In genomic region chr21:42724226-42724920, GRCh38 we compare ENCODE assay signal across 12 cellular contexts.
DNase-seq lines count a peak whose midpoint lies in the region; ATAC-seq, FAIRE-seq and TF ChIP-seq lines count a peak whose summit lies in the region.
"Had no signal": no experiment of that assay in that cellular context is flagged by ENCODE, and none has a peak within 500 bp of the region (broad histone marks: within the 10 kb centered on the region; RNA-seq: fewer than 3 reads in every experiment).

No MANE protein-coding gene starts in this region.

- peak overlapping the region; percentile 40 for H3K4me2 ChIP-seq in IMR-90 (ENCODE audit: low read depth, low read length)
- H3K4me2 ChIP-seq in H1 (ENCODE audit: insufficient read depth in 1 of 2, low read depth in 2 of 2, low read length in 2 of 2) = no peak overlapping the region
- H3K4me2 ChIP-seq in Karpas-422 (ENCODE audit: low read depth, low read length, poor library complexity, severe bottlenecking) = no peak overlapping the region

- peak overlapping the region; percentile 27; the same call in 1 of the 2 replicates for H3K23ac ChIP-seq in IMR-90 (ENCODE audit: low read depth, low read length)
- H3K23ac ChIP-seq in H1 (ENCODE audit: insufficient read length) = no peak overlapping the region

- no peak for TF ChIP-seq CTCF in AG04449 (IDR thresholded peaks at IDR 0.05; ENCODE audit: insufficient read depth, low read length, missing control alignments)
- TF ChIP-seq CTCF in IMR-90 (conservative IDR thresholded peaks at IDR 0.05; ENCODE audit: low read depth, low read length) = no peak
- no peak for TF ChIP-seq CTCF in H1 (IDR thresholded peaks at IDR 0.05; ENCODE audit: control extremely low read depth in 1 of 3, insufficient read depth in 1 of 3, low read depth in 1 of 3, low read length in 3 of 3)

- DNase-seq in AG04449 (ENCODE audit: low read depth, low spot score) = peak; percentile 42
- DNase-seq in IMR-90 = peak; percentile 92
- DNase-seq in H1 (ENCODE audit: low read depth in 1 of 2, low spot score in 2 of 2) = no peak
- DNase-seq in myocyte (ENCODE audit: low read depth) = peak; percentile 89
- DNase-seq in Karpas-422 = no peak
- DNase-seq in activated naive CD4-positive, alpha-beta T cell treated with anti-CD3 and anti-CD28 coated beads, Interleukin-2, amount 10 ng/mL, durations not matched to agents 7 days and 5 days = no peak
- no peak for DNase-seq in NOMO-1 treated with DMSO at 0.1 percent for 48 hours (lab: John Stamatoyannopoulos, UW; ENCODE audit: unreplicated experiment)
- no peak for DNase-seq in T-helper 9 cell
- DNase-seq: COR-L47; esophagus squamous epithelium; stimulated activated CD4-positive, alpha-beta T cell treated with anti-CD3 and anti-CD28 coated beads, Interleukin-2, amount 100 ng/mL, for 24 hours had no signal

- H2BK5ac ChIP-seq in IMR-90 (ENCODE audit: low read depth, low read length, poor library complexity, severe bottlenecking) = peak overlapping the region; percentile 44
- H2BK5ac ChIP-seq in H1 (ENCODE audit: low read depth, low read length) = no peak overlapping the region

- FAIRE-seq in H1 (lab: Jason Lieb, UNC) = no peak

- ATAC-seq in IMR-90 (ENCODE audit: low read depth) = peak; percentile 93
- ATAC-seq: activated CD4-positive, CD25-positive, alpha-beta regulatory T cell treated with anti-CD3 and anti-CD28 coated beads, Interleukin-2, amount 50 U/mL, for 24 hours had no signal

- no peak overlapping the region; the same call in 1 of the 2 replicates for H3K14ac ChIP-seq in IMR-90 (replicated peaks; ENCODE audit: low read depth, low read length)
- H3K14ac ChIP-seq in H1 (ENCODE audit: insufficient read length) = no peak overlapping the region

- H3K9ac ChIP-seq in IMR-90 (ENCODE audit: low read depth, low read length) (no peak overlapping the region), H1 (replicated peaks in 1 of 4; ENCODE audit: extremely low read depth in 1 of 4, low read depth in 3 of 4, low read length in 3 of 4) (no peak overlapping the region), Karpas-422 (ENCODE audit: low read length) (no peak overlapping the region)

- H4K5ac ChIP-seq in IMR-90 (ENCODE audit: low read depth, low read length) (peak overlapping the region; percentile 16; the same call in 1 of the 2 replicates), H1 (ENCODE audit: insufficient read length, low read depth, low read length) (no peak overlapping the region)

- H3K9me3 ChIP-seq in IMR-90 (ENCODE audit: control insufficient read depth, insufficient read depth, low read length) = no peaks in the 10 kb centered on the region
- H3K9me3 ChIP-seq in H1 (ENCODE audit: insufficient read depth in 2 of 2, low read depth in 1 of 2, low read length in 1 of 2) = no peaks in the 10 kb centered on the region
- H3K9me3 ChIP-seq in Karpas-422 (ENCODE audit: low read length) = no peaks in the 10 kb centered on the region
- H3K9me3 ChIP-seq: esophagus squamous epithelium had no signal

- H3K27me3 Mint-ChIP-seq in activated naive CD4-positive, alpha-beta T cell treated with anti-CD3 and anti-CD28 coated beads, Interleukin-2, amount 10 ng/mL, durations not matched to agents 7 days and 5 days = peaks cover 4% of the 10 kb centered on the region

- H3K4me3 ChIP-seq in AG04449 (ENCODE audit: low read depth, low read length) (no peak overlapping the region), IMR-90 (ENCODE audit: insufficient read depth, low read depth, low read length) (no peak overlapping the region), H1 (ENCODE audit: extremely low read depth in 1 of 4, insufficient read depth in 2 of 4, low read depth in 3 of 4, low read length in 4 of 4) (no peak overlapping the region), Karpas-422 (ENCODE audit: low read length) (no peak overlapping the region)
- H3K4me3 ChIP-seq: esophagus squamous epithelium had no signal

- peaks cover 15% of the 10 kb centered on the region for H3K4me1 Mint-ChIP-seq in activated naive CD4-positive, alpha-beta T cell treated with anti-CD3 and anti-CD28 coated beads, Interleukin-2, amount 10 ng/mL, durations not matched to agents 7 days and 5 days

- H2BK15ac ChIP-seq in IMR-90 (ENCODE audit: low read depth, low read length) = peak overlapping the region; percentile 84; the same call in 1 of the 3 replicates
- no peak overlapping the region for H2BK15ac ChIP-seq in H1 (ENCODE audit: low read length)

- TF ChIP-seq EP300 in H1 (IDR thresholded peaks at IDR 0.05; ENCODE audit: borderline replicate concordance in 1 of 2, low read depth in 2 of 2, low read length in 2 of 2) = no peak

- H3K27me3 ChIP-seq in IMR-90 (ENCODE audit: control insufficient read depth, insufficient read depth, low read length) = no peaks in the 10 kb centered on the region; the same call in 1 of the 2 replicates
- H3K27me3 ChIP-seq in H1 (replicated peaks in 1 of 4; ENCODE audit: control insufficient read depth in 3 of 4, extremely low read depth in 1 of 4, insufficient read depth in 3 of 4, low read length in 3 of 4) = no peaks in the 10 kb centered on the region
- no peaks in the 10 kb centered on the region for H3K27me3 ChIP-seq in Karpas-422 (ENCODE audit: low read length)
- H3K27me3 ChIP-seq: esophagus squamous epithelium had no signal

- H2AK9ac ChIP-seq in IMR-90 (replicated peaks; ENCODE audit: low read depth, low read length, poor library complexity) = peak overlapping the region; percentile 47

- H3K4me3 Mint-ChIP-seq in activated naive CD4-positive, alpha-beta T cell treated with anti-CD3 and anti-CD28 coated beads, Interleukin-2, amount 10 ng/mL, durations not matched to agents 7 days and 5 days = no peak overlapping the region

- no peaks in the 10 kb centered on the region for H3K36me3 Mint-ChIP-seq in activated naive CD4-positive, alpha-beta T cell treated with anti-CD3 and anti-CD28 coated beads, Interleukin-2, amount 10 ng/mL, durations not matched to agents 7 days and 5 days

- H3K36me3 ChIP-seq in IMR-90 (ENCODE audit: control insufficient read depth, insufficient read depth, low read length) (no peaks in the 10 kb centered on the region), H1 (ENCODE audit: control insufficient read depth in 2 of 4, insufficient read depth in 4 of 4, low read length in 3 of 4) (no peaks in the 10 kb centered on the region), Karpas-422 (ENCODE audit: insufficient read depth, low read length) (no peaks in the 10 kb centered on the region)
- H3K36me3 ChIP-seq: esophagus squamous epithelium had no signal

- TF ChIP-seq RAD21 in IMR-90 (IDR thresholded peaks at IDR 0.05; ENCODE audit: low read length) (no peak), H1 (IDR thresholded peaks at IDR 0.05 in 1 of 2, conservative IDR thresholded peaks at IDR 0.05 in 1 of 2; ENCODE audit: low read depth in 2 of 2, low read length in 2 of 2) (no peak)

- intact Hi-C loops in IMR-90 (cut with micrococcal nuclease) = no loop called here

- TF ChIP-seq POLR2A in IMR-90 (IDR thresholded peaks at IDR 0.05; ENCODE audit: low read depth, low read length) (no peak), H1 (IDR thresholded peaks at IDR 0.05; ENCODE audit: control extremely low read depth in 1 of 2, low read depth in 2 of 2, low read length in 2 of 2) (no peak)

- dilution Hi-C loops in IMR-90 (cut with HindIII; ENCODE audit: low sequenced_read_pairs, unreplicated experiment) = no loop called here

- POLR2A ChIA-PET in AG04449 (lab: Yijun Ruan, JAX) = no interaction called here
- POLR2A ChIA-PET in IMR-90 (lab: Charles Lee; ENCODE audit: unreplicated experiment) = no interaction called here
- POLR2A ChIA-PET in H1 (lab: Charles Lee; ENCODE audit: partially characterized antibody) = no interaction called here

- no peaks in the 10 kb centered on the region for H3K9me2 ChIP-seq in Karpas-422 (replicated peaks; ENCODE audit: insufficient read depth, low read length)

- H3K27ac Mint-ChIP-seq in activated naive CD4-positive, alpha-beta T cell treated with anti-CD3 and anti-CD28 coated beads, Interleukin-2, amount 10 ng/mL, durations not matched to agents 7 days and 5 days = no peak overlapping the region

- CTCF ChIA-PET in AG04449 (lab: Yijun Ruan, JAX) (no interaction called here), IMR-90 (lab: Yijun Ruan, JAX) (interaction anchor here (0.5 kb wide), 1 partner anchor 112 kb away, joined by 4 read pairs; no protein-coding TSS in a partner anchor), H1 (lab: Charles Lee; ENCODE audit: partially characterized antibody) (no interaction called here)
- CTCF ChIA-PET in activated naive CD4-positive, alpha-beta T cell treated with anti-CD3 and anti-CD28 coated beads, Interleukin-2, amount 10 ng/mL, durations not matched to agents 7 days and 5 days (lab: Charles Lee) = no interaction called here

- H3K4ac ChIP-seq in IMR-90 (ENCODE audit: low read depth, low read length) (peak overlapping the region; percentile 79), H1 (replicated peaks; ENCODE audit: insufficient read length, low read depth, low read length) (no peak overlapping the region)

- peaks cover 4% of the 10 kb centered on the region for H3K9me3 Mint-ChIP-seq in activated naive CD4-positive, alpha-beta T cell treated with anti-CD3 and anti-CD28 coated beads, Interleukin-2, amount 10 ng/mL, durations not matched to agents 7 days and 5 days

- no peak overlapping the region for H2BK12ac ChIP-seq in H1 (ENCODE audit: low read depth, low read length)

- no peaks in the 10 kb centered on the region for H4K20me1 ChIP-seq in IMR-90 (ENCODE audit: insufficient read depth, low read length)
- H4K20me1 ChIP-seq in H1 (replicated peaks in 1 of 2; ENCODE audit: control insufficient read depth in 1 of 2, insufficient read depth in 2 of 2, low read length in 2 of 2) = peaks cover 0 to 7% of the 10 kb centered on the region in 2 experiments
- no peaks in the 10 kb centered on the region for H4K20me1 ChIP-seq in Karpas-422 (ENCODE audit: insufficient read depth, low read depth, low read length)

- H3K18ac ChIP-seq in IMR-90 (ENCODE audit: low read depth, low read length) = peak overlapping the region; percentile 32; the same call in 1 of the 2 replicates
- no peak overlapping the region for H3K18ac ChIP-seq in H1 (ENCODE audit: extremely low read depth, low read length)

- H3K79me1 ChIP-seq in IMR-90 (ENCODE audit: low read depth in 1 of 2, low read length in 2 of 2) = no peaks in the 10 kb centered on the region
- no peaks in the 10 kb centered on the region for H3K79me1 ChIP-seq in H1 (ENCODE audit: low read depth, low read length)

- peak overlapping the region; percentile 67 for H4K91ac ChIP-seq in IMR-90 (ENCODE audit: insufficient read depth, low read depth, low read length)
- H4K91ac ChIP-seq in H1 (replicated peaks; ENCODE audit: insufficient read length, low read length) = no peak overlapping the region

- H2BK20ac ChIP-seq in IMR-90 (ENCODE audit: low read depth, low read length) = peak overlapping the region; percentile 85
- H2BK20ac ChIP-seq in H1 (ENCODE audit: low read length) = no peak overlapping the region

- H2AFZ ChIP-seq in IMR-90 (replicated peaks; ENCODE audit: low read length, poor library complexity) (peak overlapping the region; percentile 45), H1 (ENCODE audit: low read length) (no peak overlapping the region), Karpas-422 (ENCODE audit: low read length) (no peak overlapping the region)

- peak overlapping the region; percentile 53 to 65; a peak in 3 of 4 replicates for H4K8ac ChIP-seq in IMR-90 (ENCODE audit: low read depth in 2 of 2, low read length in 2 of 2)
- peak overlapping the region; percentile 35; the same call in 1 of the 2 replicates for H4K8ac ChIP-seq in H1 (ENCODE audit: extremely low read depth, insufficient read depth, low read length)

- no TSS peak for BruUV-seq in IMR-90 (replicated peaks; lab: Mats Ljungman, UMichigan)

- H3K79me2 ChIP-seq in H1 (ENCODE audit: control insufficient read depth in 1 of 2, insufficient read depth in 2 of 2, low read length in 2 of 2) (no peaks in the 10 kb centered on the region), Karpas-422 (ENCODE audit: low read length) (no peaks in the 10 kb centered on the region)

- peak overlapping the region; percentile 94 for H2AK5ac ChIP-seq in IMR-90 (ENCODE audit: low read depth, low read length)
- no peak overlapping the region for H2AK5ac ChIP-seq in H1 (ENCODE audit: low read depth, low read length)

- in situ Hi-C loops in IMR-90 (cut with MboI; ENCODE audit: low sequenced_read_pairs) = no loop called here

- H3K23me2 ChIP-seq in H1 (ENCODE audit: low read depth, low read length) = no peaks in the 10 kb centered on the region; the same call in 1 of the 2 replicates

- WGBS in IMR-90 (ENCODE audit: extremely low coverage in 2 of 2, insufficient read length in 1 of 2), 2 experiments = 65% methylated on average over 8 of the region's 12 CpGs; no CpG with 5 or more reads in 1 of the 2 experiments
- WGBS in H1 (ENCODE audit: extremely low coverage in 1 of 2, insufficient coverage in 1 of 2, insufficient read length in 1 of 2, insufficient replicate concordance in 2 of 2, low coverage in 1 of 2, low lambda C conversion rate in 2 of 2, missing lambda C conversion rate in 1 of 2), 2 experiments = 91% methylated on average over 12 of the region's 12 CpGs; no CpG with 5 or more reads in 1 of the 2 experiments

- H3K27ac ChIP-seq in IMR-90 (ENCODE audit: insufficient read depth, low read length) (peak overlapping the region; percentile 73), H1 (ENCODE audit: low read depth, low read length) (no peak overlapping the region), Karpas-422 (ENCODE audit: low read length) (no peak overlapping the region)

- H2BK120ac ChIP-seq in IMR-90 (ENCODE audit: low read depth, low read length) (peak overlapping the region; percentile 81), H1 (replicated peaks; ENCODE audit: low read depth, low read length) (no peak overlapping the region)

- H3K56ac ChIP-seq in IMR-90 (ENCODE audit: extremely low read depth, insufficient read depth, low read length) = peak overlapping the region; percentile 24; the same call in 1 of the 2 replicates
- H3K56ac ChIP-seq in H1 (replicated peaks; ENCODE audit: insufficient read length, low read depth, low read length) = no peak overlapping the region

- H3K9me1 ChIP-seq in IMR-90 (ENCODE audit: insufficient read depth, low read length) = no peaks in the 10 kb centered on the region; the same call in 1 of the 2 replicates

- peaks cover 12% of the 10 kb centered on the region for H3K4me1 ChIP-seq in IMR-90 (ENCODE audit: control insufficient read depth, insufficient read depth, low read length)
- no peaks in the 10 kb centered on the region for H3K4me1 ChIP-seq in H1 (replicated peaks in 1 of 4; ENCODE audit: control insufficient read depth in 3 of 4, insufficient read depth in 4 of 4, low read length in 3 of 4)
- peaks cover 13% of the 10 kb centered on the region for H3K4me1 ChIP-seq in Karpas-422 (ENCODE audit: low read length)

Comparison
In these comparisons a context has a peak if more than half of its experiments do, and no peak if none do; other contexts are left out.
1. DNase-seq: peak in AG04449 (single experiment), IMR-90 (single experiment) and myocyte (single experiment); none in H1 (0 of 2), Karpas-422 (single experiment), activated naive CD4-positive, alpha-beta T cell treated with anti-CD3 and anti-CD28 coated beads, Interleukin-2, amount 10 ng/mL, durations not matched to agents 7 days and 5 days (single experiment), NOMO-1 treated with DMSO at 0.1 percent for 48 hours (single experiment) and T-helper 9 cell (single experiment).